In the genomic region with DNA sequence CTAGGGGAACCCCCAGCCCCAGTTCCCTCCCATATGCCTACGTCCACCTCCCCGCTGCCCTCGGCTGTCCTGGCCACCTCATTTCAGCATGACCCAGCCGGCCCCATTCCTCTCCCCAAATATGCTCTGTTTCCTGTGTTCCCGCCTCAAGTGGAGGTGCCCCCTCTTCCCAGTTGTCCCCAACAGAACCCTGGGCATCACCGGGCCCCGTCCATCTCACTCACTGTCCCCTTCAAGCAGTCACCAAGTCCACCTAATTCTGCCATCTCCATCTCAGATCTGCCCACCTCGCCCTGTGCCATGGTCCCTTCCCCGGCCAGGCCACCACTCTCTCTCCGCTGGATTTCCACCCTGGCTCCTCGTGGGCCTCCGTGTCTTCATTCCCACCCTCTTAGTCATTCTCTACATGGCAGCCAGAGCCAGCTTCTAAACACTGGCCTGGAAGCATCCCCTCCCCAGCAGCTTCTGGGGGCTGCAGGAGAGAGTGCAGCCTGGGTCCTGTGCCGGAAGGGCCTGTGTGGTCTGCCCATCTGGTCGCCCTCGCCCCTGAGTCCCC, we compare ENCODE assay signal across 25 cellular contexts. TPM values are rescaled to one million over a fixed set of nuclear protein-coding genes. Genes with fewer than 3 reads are reported as not detected.
DNase-seq lines count a peak whose midpoint lies in the region; ATAC-seq, FAIRE-seq and TF ChIP-seq lines count a peak whose summit lies in the region.
"Had no signal": no experiment of that assay in that cellular context is flagged by ENCODE, and none has a peak within 500 bp of the region (broad histone marks: within the 10 kb centered on the region; RNA-seq: fewer than 3 reads in every experiment).

No MANE protein-coding gene starts in this region.

- H3K9me3 ChIP-seq in Loucy (ENCODE audit: insufficient read depth, low read depth, low read length) = no peaks in the 10 kb centered on the region
- H3K9me3 ChIP-seq: adrenal gland, body of pancreas, esophagus muscularis mucosa, heart left ventricle, suprapubic skin, upper lobe of left lung had no signal

- H3K27me3 Mint-ChIP-seq in activated naive CD4-positive, alpha-beta T cell treated with anti-CD3 and anti-CD28 coated beads, Interleukin-2, amount 50 U/mL, for 24 hours = no peaks in the 10 kb centered on the region
- H3K27me3 Mint-ChIP-seq in activated naive CD4-positive, alpha-beta T cell treated with anti-CD3 and anti-CD28 coated beads for 36 hours (ENCODE audit: low read depth) = no peaks in the 10 kb centered on the region
- H3K27me3 Mint-ChIP-seq: activated T-cell treated with anti-CD3 and anti-CD28 coated beads, Interleukin-2, amount 50 U/mL, for 24 hours; CD4-positive, alpha-beta T cell; central memory CD8-positive, alpha-beta T cell; naive thymus-derived CD8-positive, alpha-beta T cell had no signal

- CTCF ChIA-PET in activated naive CD4-positive, alpha-beta T cell treated with anti-CD3 and anti-CD28 coated beads for 36 hours (lab: Charles Lee) = interaction anchor here (0.6 to 11.7 kb wide), 49 partner anchors 10 to 385 kb away, joined by 3 to 124 read pairs (median 5); partner anchors contain the start of genes CDK3, EVPL, EXOC7 and FOXJ1

- H3K9me2 ChIP-seq in Loucy (replicated peaks; ENCODE audit: low read depth, low read length) = no peaks in the 10 kb centered on the region

- peak; percentile 44 for FAIRE-seq in urothelium cell line (lab: Jason Lieb, UNC)
- FAIRE-seq: A204.1, kidney had no signal

- no peak overlapping the region for H3K4me3 ChIP-seq in Loucy (ENCODE audit: low read length, poor library complexity, severe bottlenecking)
- H3K4me3 ChIP-seq: adrenal gland, body of pancreas, esophagus muscularis mucosa, heart left ventricle, skin epidermis, suprapubic skin, upper lobe of left lung had no signal

- no peak for TF ChIP-seq CTCF in Loucy (conservative IDR thresholded peaks at IDR 0.05; ENCODE audit: low read length)

- no peaks in the 10 kb centered on the region for H3K79me2 ChIP-seq in Loucy (ENCODE audit: insufficient read depth, low read length)

- no peak overlapping the region for H3K4me2 ChIP-seq in Loucy (ENCODE audit: low read depth, low read length, poor library complexity, severe bottlenecking)

- H3K4me1 ChIP-seq in Loucy (ENCODE audit: insufficient read depth, low read length, poor library complexity, severe bottlenecking) = peaks cover 5% of the 10 kb centered on the region
- H3K4me1 ChIP-seq: foreskin keratinocyte had no signal

- no peaks in the 10 kb centered on the region for H3K27me3 ChIP-seq in Loucy (ENCODE audit: insufficient read depth, low read length, poor library complexity, severe bottlenecking)
- H3K27me3 ChIP-seq: adrenal gland, body of pancreas, foreskin keratinocyte, heart left ventricle, suprapubic skin, upper lobe of left lung had no signal

- no peaks in the 10 kb centered on the region for H3K36me3 Mint-ChIP-seq in activated naive CD4-positive, alpha-beta T cell treated with anti-CD3 and anti-CD28 coated beads, Interleukin-2, amount 50 U/mL, for 24 hours
- no peaks in the 10 kb centered on the region for H3K36me3 Mint-ChIP-seq in activated naive CD4-positive, alpha-beta T cell treated with anti-CD3 and anti-CD28 coated beads for 36 hours (ENCODE audit: low read depth)
- H3K36me3 Mint-ChIP-seq: naive thymus-derived CD8-positive, alpha-beta T cell had no signal

- H3K4me1 Mint-ChIP-seq in activated naive CD4-positive, alpha-beta T cell treated with anti-CD3 and anti-CD28 coated beads, Interleukin-2, amount 50 U/mL, for 24 hours = peaks cover 6% of the 10 kb centered on the region
- H3K4me1 Mint-ChIP-seq in activated naive CD4-positive, alpha-beta T cell treated with anti-CD3 and anti-CD28 coated beads for 36 hours (ENCODE audit: low read depth) = peaks cover 5% of the 10 kb centered on the region

- H3K36me3 ChIP-seq in Loucy (ENCODE audit: insufficient read depth, low read length) = no peaks in the 10 kb centered on the region
- H3K36me3 ChIP-seq: adrenal gland, esophagus muscularis mucosa, heart left ventricle had no signal

- intact Hi-C loops in activated naive CD4-positive, alpha-beta T cell treated with anti-CD3 and anti-CD28 coated beads for 36 hours (cut with micrococcal nuclease) = no loop called here

- no peaks in the 10 kb centered on the region for H3K9me3 Mint-ChIP-seq in activated naive CD4-positive, alpha-beta T cell treated with anti-CD3 and anti-CD28 coated beads, Interleukin-2, amount 50 U/mL, for 24 hours
- H3K9me3 Mint-ChIP-seq in activated naive CD4-positive, alpha-beta T cell treated with anti-CD3 and anti-CD28 coated beads for 36 hours = no peaks in the 10 kb centered on the region
- H3K9me3 Mint-ChIP-seq: activated T-cell treated with anti-CD3 and anti-CD28 coated beads, Interleukin-2, amount 50 U/mL, for 24 hours; CD4-positive, alpha-beta T cell; central memory CD8-positive, alpha-beta T cell; dendritic cell treated with granulocyte-macrophage colony-stimulating factor and Interleukin-4, amounts not matched to agents 40 ng/mL and 50 ng/mL, for 4 days; naive thymus-derived CD8-positive, alpha-beta T cell had no signal

- peak overlapping the region; percentile 4 for H3K27ac Mint-ChIP-seq in activated naive CD4-positive, alpha-beta T cell treated with anti-CD3 and anti-CD28 coated beads, Interleukin-2, amount 50 U/mL, for 24 hours
- no peak overlapping the region for H3K27ac Mint-ChIP-seq in activated naive CD4-positive, alpha-beta T cell treated with anti-CD3 and anti-CD28 coated beads for 36 hours
- H3K27ac Mint-ChIP-seq: activated T-cell treated with anti-CD3 and anti-CD28 coated beads, Interleukin-2, amount 50 U/mL, for 24 hours; CD4-positive, alpha-beta T cell; dendritic cell treated with granulocyte-macrophage colony-stimulating factor and Interleukin-4, amounts not matched to agents 40 ng/mL and 50 ng/mL, for 4 days had no signal

- no peaks in the 10 kb centered on the region for H4K20me1 ChIP-seq in Loucy (ENCODE audit: insufficient read depth, low read length, poor library complexity, severe bottlenecking)

- no peak for DNase-seq in activated naive CD4-positive, alpha-beta T cell treated with anti-CD3 and anti-CD28 coated beads for 36 hours
- DNase-seq in islet precursor cell = peak; percentile 61
- no peak for DNase-seq in urothelium cell line (ENCODE audit: low spot score)
- DNase-seq in DMS 273 (lab: John Stamatoyannopoulos, UW; ENCODE audit: unreplicated experiment) = no peak
- no peak for DNase-seq in middle frontal gyrus (ENCODE audit: extremely low spot score, low spot score)
- DNase-seq: NCI-H226 had no signal

- no peaks in the 10 kb centered on the region for H3F3A ChIP-seq in Loucy (ENCODE audit: low read depth)

- no peak for ATAC-seq in HG03521 (IDR thresholded peaks at IDR 0.05; ENCODE audit: unreplicated experiment)

- peak overlapping the region; percentile 47; the same call in 1 of the 2 replicates for H2AFZ ChIP-seq in Loucy (ENCODE audit: low read length)

- H3K4me3 Mint-ChIP-seq in activated naive CD4-positive, alpha-beta T cell treated with anti-CD3 and anti-CD28 coated beads, Interleukin-2, amount 50 U/mL, for 24 hours = no peak overlapping the region
- H3K4me3 Mint-ChIP-seq in activated naive CD4-positive, alpha-beta T cell treated with anti-CD3 and anti-CD28 coated beads for 36 hours = no peak overlapping the region
- H3K4me3 Mint-ChIP-seq: activated T-cell treated with anti-CD3 and anti-CD28 coated beads, Interleukin-2, amount 50 U/mL, for 24 hours; CD4-positive, alpha-beta T cell; central memory CD8-positive, alpha-beta T cell; dendritic cell treated with granulocyte-macrophage colony-stimulating factor and Interleukin-4, amounts not matched to agents 40 ng/mL and 50 ng/mL, for 4 days had no signal

- H3K9ac ChIP-seq in Loucy (ENCODE audit: low read depth, low read length, poor library complexity, severe bottlenecking) = peak overlapping the region; percentile 45

RNA-seq across cellular contexts. Expression of gene CDK3, which starts 12.8 kb away (rescaled TPM):
- 1 to 10 TPM; 3.1 to 5.0 TPM for total RNA-seq in activated naive CD4-positive, alpha-beta T cell treated with anti-CD3 and anti-CD28 coated beads for 36 hours

RNA-seq across cellular contexts. Expression of gene EVPL, which starts 13.7 kb away (rescaled TPM):
- under 1 TPM in 1 of 2 experiments, not detected in 1; 0.14 TPM for total RNA-seq in activated naive CD4-positive, alpha-beta T cell treated with anti-CD3 and anti-CD28 coated beads for 36 hours
- total RNA-seq: osteocyte had no signal

RNA-seq across cellular contexts. Expression of gene TEN1, which starts 34.4 kb away (rescaled TPM):
- total RNA-seq in activated naive CD4-positive, alpha-beta T cell treated with anti-CD3 and anti-CD28 coated beads for 36 hours = 10 to 100 TPM in 1 of 2 experiments, 1 to 10 TPM in 1; 9.7 to 12.2 TPM

RNA-seq across cellular contexts. Expression of gene ACOX1, which starts 34.5 kb away (rescaled TPM):
- total RNA-seq in activated naive CD4-positive, alpha-beta T cell treated with anti-CD3 and anti-CD28 coated beads for 36 hours = 10 to 100 TPM; 31.4 to 34.9 TPM

RNA-seq across cellular contexts. Expression of gene SRP68, which starts 58.9 kb away (rescaled TPM):
- total RNA-seq in activated naive CD4-positive, alpha-beta T cell treated with anti-CD3 and anti-CD28 coated beads for 36 hours = 100 to 1,000 TPM; 127 to 131 TPM
